12 cellular contexts compared by ENCODE assay signal in the genomic region with DNA sequence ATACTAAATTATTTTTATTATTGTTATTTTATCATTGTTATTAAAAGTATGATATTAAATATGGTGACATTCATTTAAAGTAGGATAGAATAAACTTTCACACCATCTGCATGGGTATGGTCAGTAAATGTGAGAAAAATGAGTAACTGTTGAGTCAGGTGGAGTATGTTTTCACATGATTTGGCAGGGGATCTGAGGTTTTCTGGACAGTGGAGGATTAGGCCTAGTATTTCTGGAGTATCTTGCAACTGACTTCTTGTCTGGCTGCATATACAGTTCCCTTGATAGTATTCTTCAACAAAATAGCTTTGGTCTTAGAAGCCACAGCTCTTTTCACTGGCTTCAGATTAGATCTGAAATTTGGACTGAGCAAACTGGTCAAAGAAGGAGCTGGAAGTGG. TPM values are rescaled to one million over a fixed set of nuclear protein-coding genes. Genes with fewer than 3 reads are reported as not detected.
A peak's percentile ranks its signal among the peaks of the same experiment; 100 is the strongest.
DNase-seq lines count a peak whose midpoint lies in the region; ATAC-seq, FAIRE-seq and TF ChIP-seq lines count a peak whose summit lies in the region.
"Had no signal": no experiment of that assay in that cellular context is flagged by ENCODE, and none has a peak within 500 bp of the region (broad histone marks: within the 10 kb centered on the region; RNA-seq: fewer than 3 reads in every experiment).

No MANE protein-coding gene starts in this region.

- H3K36me3 Mint-ChIP-seq in activated CD4-positive, alpha-beta T cell treated with anti-CD3 and anti-CD28 coated beads, Interleukin-2, amount 10 ng/mL, durations not matched to agents 7 days and 5 days (ENCODE audit: low read depth) = peaks cover 10% of the 10 kb centered on the region
- H3K36me3 Mint-ChIP-seq in astrocyte (ENCODE audit: low read depth, unreplicated experiment) = peaks cover 4% of the 10 kb centered on the region

- H3K36me3 ChIP-seq in astrocyte (ENCODE audit: insufficient read depth, low read length) (no peaks in the 10 kb centered on the region), heart right ventricle (no peaks in the 10 kb centered on the region)

- no peak overlapping the region for H2AFZ ChIP-seq in astrocyte (ENCODE audit: low read depth, low read length)

- H3K4me3 Mint-ChIP-seq in activated CD4-positive, alpha-beta T cell treated with anti-CD3 and anti-CD28 coated beads, Interleukin-2, amount 10 ng/mL, durations not matched to agents 7 days and 5 days = no peak overlapping the region
- peak overlapping the region; percentile 43 for H3K4me3 Mint-ChIP-seq in astrocyte (ENCODE audit: unreplicated experiment)
- H3K4me3 Mint-ChIP-seq: neural crest cell had no signal

- peaks cover 21% of the 10 kb centered on the region for H3K4me1 ChIP-seq in astrocyte (ENCODE audit: insufficient read depth, low read length)
- peaks cover 3 to 46% (median 18%) of the 10 kb centered on the region in 9 donors for H3K4me1 ChIP-seq in heart right ventricle

- no peaks in the 10 kb centered on the region for H3K27me3 ChIP-seq in astrocyte (ENCODE audit: insufficient read depth, low read length)
- no peaks in the 10 kb centered on the region for H3K27me3 ChIP-seq in heart right ventricle

- peak overlapping the region; percentile 80 for H3K4me2 ChIP-seq in astrocyte (ENCODE audit: low read length)

- intact Hi-C loops in heart right ventricle (cut with DNase I) = loop anchor here in 1 of 10 donors (5.0 kb wide), 1 partner anchor 32 kb away; no protein-coding TSS in a partner anchor

- POLR2A ChIA-PET in activated CD4-positive, alpha-beta T cell treated with anti-CD3 and anti-CD28 coated beads, Interleukin-2, amount 10 ng/mL, durations not matched to agents 7 days and 5 days (lab: Charles Lee) = no interaction called here

- no peak for TF ChIP-seq CTCF in astrocyte (IDR thresholded peaks at IDR 0.05; ENCODE audit: insufficient read depth, low read depth, low read length)
- no peak for TF ChIP-seq CTCF in heart right ventricle (IDR thresholded peaks at IDR 0.05)

- H3K9me3 Mint-ChIP-seq in activated CD4-positive, alpha-beta T cell treated with anti-CD3 and anti-CD28 coated beads, Interleukin-2, amount 10 ng/mL, durations not matched to agents 7 days and 5 days = no peaks in the 10 kb centered on the region
- peaks cover 3% of the 10 kb centered on the region for H3K9me3 Mint-ChIP-seq in astrocyte (ENCODE audit: unreplicated experiment)

- FAIRE-seq in astrocyte (lab: Jason Lieb, UNC) = peak; percentile 92

- H3K27ac Mint-ChIP-seq in activated CD4-positive, alpha-beta T cell treated with anti-CD3 and anti-CD28 coated beads, Interleukin-2, amount 10 ng/mL, durations not matched to agents 7 days and 5 days = peak overlapping the region; percentile 50
- peak overlapping the region; percentile 88 for H3K27ac Mint-ChIP-seq in astrocyte (ENCODE audit: unreplicated experiment)

- peaks cover 20% of the 10 kb centered on the region for H3K4me1 Mint-ChIP-seq in activated CD4-positive, alpha-beta T cell treated with anti-CD3 and anti-CD28 coated beads, Interleukin-2, amount 10 ng/mL, durations not matched to agents 7 days and 5 days
- H3K4me1 Mint-ChIP-seq in astrocyte (ENCODE audit: low read depth, unreplicated experiment) = peaks cover 23% of the 10 kb centered on the region

- H3K9ac ChIP-seq in astrocyte (ENCODE audit: low read length) = peak overlapping the region; percentile 79

- no peaks in the 10 kb centered on the region for H3K27me3 Mint-ChIP-seq in activated CD4-positive, alpha-beta T cell treated with anti-CD3 and anti-CD28 coated beads, Interleukin-2, amount 10 ng/mL, durations not matched to agents 7 days and 5 days
- H3K27me3 Mint-ChIP-seq in astrocyte (ENCODE audit: low read depth, unreplicated experiment) = no peaks in the 10 kb centered on the region

- H3K9me3 ChIP-seq in astrocyte (ENCODE audit: insufficient read depth, low read depth, low read length) (no peaks in the 10 kb centered on the region), heart right ventricle (no peaks in the 10 kb centered on the region)

- no peak for DNase-seq in activated CD4-positive, alpha-beta T cell treated with anti-CD3 and anti-CD28 coated beads, Interleukin-2, amount 10 ng/mL, durations not matched to agents 7 days and 5 days
- no peak for DNase-seq in activated CD4-positive, alpha-beta T cell treated with anti-CD3 and anti-CD28 coated beads for 4 hours
- DNase-seq in astrocyte (ENCODE audit: low read depth) = peak; percentile 88
- no peak for DNase-seq in heart right ventricle
- DNase-seq in stimulated activated naive CD8-positive, alpha-beta T cell treated with anti-CD3 and anti-CD28 coated beads, Interleukin-15, Interleukin-2, amounts not matched to agents 100 U/mL and 50 U/mL, for 24 hours = no peak
- no peak for DNase-seq in GOT3 (lab: John Stamatoyannopoulos, UW)
- DNase-seq in occipital lobe (lab: John Stamatoyannopoulos, UW) = no peak
- DNase-seq: NCI-H1930 had no signal

- ATAC-seq in heart right ventricle (peak in 5 of 8 donors; percentile 4 to 21 (median 13)), HG03565 (IDR thresholded peaks at IDR 0.05; ENCODE audit: unreplicated experiment) (no peak)
- ATAC-seq in stimulated activated naive CD8-positive, alpha-beta T cell treated with anti-CD3 and anti-CD28 coated beads, Interleukin-15, Interleukin-2, amounts not matched to agents 100 U/mL and 50 U/mL, for 24 hours = peak; percentile 62

- peak overlapping the region; percentile 91 for H3K27ac ChIP-seq in astrocyte (ENCODE audit: low read depth, low read length)
- H3K27ac ChIP-seq in heart right ventricle = peak overlapping the region; percentile 28 to 86 (median 76)

- H3K4me3 ChIP-seq in astrocyte (ENCODE audit: insufficient read depth, low read depth, low read length) = peak overlapping the region; percentile 8
- no peak overlapping the region for H3K4me3 ChIP-seq in heart right ventricle

- peaks cover 68% of the 10 kb centered on the region for H3K79me2 ChIP-seq in astrocyte (ENCODE audit: insufficient read depth, low read length)

- CTCF ChIA-PET in activated CD4-positive, alpha-beta T cell treated with anti-CD3 and anti-CD28 coated beads, Interleukin-2, amount 10 ng/mL, durations not matched to agents 7 days and 5 days (lab: Charles Lee) = interaction anchor here (1.0 to 1.2 kb wide), 2 partner anchors 51 to 53 kb away, joined by 3 read pairs; no protein-coding TSS in a partner anchor

- peaks cover 43% of the 10 kb centered on the region for H4K20me1 ChIP-seq in astrocyte (ENCODE audit: insufficient read depth, low read length)

RNA-seq across cellular contexts. Expression of a gene that starts 54.5 kb away (rescaled TPM):
- total RNA-seq in activated CD4-positive, alpha-beta T cell treated with anti-CD3 and anti-CD28 coated beads, Interleukin-2, amount 10 ng/mL, durations not matched to agents 7 days and 5 days = 10 to 100 TPM; 42.4 to 44.6 TPM
- total RNA-seq in astrocyte (72.8 and 75.2 TPM in 2 replicates), heart right ventricle (10 to 100 TPM; 43.6 to 60.5 (median 50.7) TPM), occipital lobe (16.5 TPM)
- polyA plus RNA-seq in heart right ventricle = 10 to 100 TPM; 20.7 to 25.6 TPM

RNA-seq across cellular contexts. Expression of a gene that starts 58.6 kb away (rescaled TPM):
- total RNA-seq in activated CD4-positive, alpha-beta T cell treated with anti-CD3 and anti-CD28 coated beads, Interleukin-2, amount 10 ng/mL, durations not matched to agents 7 days and 5 days = not detected
- total RNA-seq in astrocyte (1.6 and 1.7 TPM in 2 replicates), heart right ventricle (1 to 10 TPM in 4 of 10 donors, under 1 TPM in 6; 0.21 to 2.8 (median 0.86) TPM), occipital lobe (not detected)
- 10 to 100 TPM in 1 of 2 donors, 1 to 10 TPM in 1; 1.8 to 10.4 TPM for polyA plus RNA-seq in heart right ventricle
- total RNA-seq: A673, glomerular endothelial cell, neural crest cell had no signal
